Comparison of ENCODE assay signal across 13 cellular contexts in the genomic region with DNA sequence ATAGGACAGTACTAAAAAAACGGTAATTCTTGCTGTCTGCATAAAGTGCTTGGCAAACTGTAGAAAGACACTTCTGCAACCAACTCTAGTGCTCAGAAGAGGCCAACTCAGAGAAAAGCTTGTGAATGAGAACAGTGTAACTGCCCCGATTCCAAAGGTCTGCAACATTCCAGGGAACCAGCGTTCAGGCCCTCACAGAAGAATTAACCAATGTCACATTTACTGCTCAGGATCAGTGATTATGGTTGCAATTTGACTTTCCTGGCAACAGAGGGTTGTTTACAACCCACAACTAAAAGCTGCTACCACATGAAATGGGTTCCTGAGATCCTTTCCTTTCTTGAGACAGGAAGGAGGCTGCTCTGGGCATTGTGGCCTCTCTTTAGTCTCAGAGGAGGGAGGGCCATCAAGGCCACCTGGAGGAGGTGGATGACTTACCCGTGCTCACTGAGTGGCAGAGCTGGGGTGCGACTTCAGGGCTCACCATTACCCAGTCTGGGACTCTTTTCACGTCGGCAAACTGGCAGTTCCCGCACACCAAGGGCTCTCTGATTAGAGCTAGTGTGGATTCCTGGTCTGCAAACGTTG. TPM values are rescaled to one million over a fixed set of nuclear protein-coding genes. Genes with fewer than 3 reads are reported as not detected.
DNase-seq lines count a peak whose midpoint lies in the region; ATAC-seq and TF ChIP-seq lines count a peak whose summit lies in the region.
"Had no signal": no experiment of that assay in that cellular context is flagged by ENCODE, and none has a peak within 500 bp of the region (broad histone marks: within the 10 kb centered on the region; RNA-seq: fewer than 3 reads in every experiment).

No MANE protein-coding gene starts in this region.

- H3K4me2 ChIP-seq in smooth muscle cell = no peak overlapping the region
- H3K4me2 ChIP-seq: A549 had no signal

- H3K27ac ChIP-seq in smooth muscle cell (ENCODE audit: low read depth) = peak overlapping the region; percentile 46
- H3K27ac ChIP-seq: A549, upper lobe of right lung had no signal

- no peak overlapping the region for H2AFZ ChIP-seq in smooth muscle cell (ENCODE audit: low read depth)

- no peaks in the 10 kb centered on the region for H3K9me3 Mint-ChIP-seq in activated CD8-positive, alpha-beta memory T cell treated with anti-CD3 and anti-CD28 coated beads, Interleukin-2, amount 10 ng/mL, durations not matched to agents 7 days and 5 days (ENCODE audit: low read depth)
- no peaks in the 10 kb centered on the region for H3K9me3 Mint-ChIP-seq in activated T-helper 17 cell treated with anti-CD3 and anti-CD28 coated beads, Interleukin-2, amount 50 U/mL, for 72 hours

- H3F3A ChIP-seq in smooth muscle cell (ENCODE audit: low read depth) = peaks cover 42% of the 10 kb centered on the region

- DNase-seq in activated CD8-positive, alpha-beta memory T cell treated with anti-CD3 and anti-CD28 coated beads, Interleukin-2, amount 10 ng/mL, durations not matched to agents 7 days and 5 days = no peak
- DNase-seq in activated CD8-positive, alpha-beta memory T cell treated with anti-CD3 and anti-CD28 coated beads, Interleukin-2, amount 50 U/mL, for 48 hours = no peak
- DNase-seq in kidney glomerular epithelial cell (lab: John Stamatoyannopoulos, UW) = peak; percentile 17
- DNase-seq in smooth muscle cell (lab: John Stamatoyannopoulos, UW; ENCODE audit: unreplicated experiment) = no peak
- no peak for DNase-seq in stimulated activated CD4-positive, alpha-beta T cell treated with anti-CD3 and anti-CD28 coated beads, Interleukin-12 subunit alpha, Interleukin-12 subunit beta, amount 100 ng/mL, for 4 hours
- no peak for DNase-seq in NCI-H510A treated with DMSO at 0.1 percent for 48 hours (lab: John Stamatoyannopoulos, UW)
- DNase-seq in NCI-H526 (lab: John Stamatoyannopoulos, UW) = no peak
- DNase-seq: DMS 273 treated with DMSO at 0.1 percent for 48 hours, NCI-H82, upper lobe of right lung had no signal

- H3K36me3 ChIP-seq in smooth muscle cell (ENCODE audit: low read depth) = no peaks in the 10 kb centered on the region

- H3K36me3 Mint-ChIP-seq in activated CD8-positive, alpha-beta memory T cell treated with anti-CD3 and anti-CD28 coated beads, Interleukin-2, amount 10 ng/mL, durations not matched to agents 7 days and 5 days = peaks cover 55% of the 10 kb centered on the region
- peaks cover 100% of the 10 kb centered on the region for H3K36me3 Mint-ChIP-seq in activated T-helper 17 cell treated with anti-CD3 and anti-CD28 coated beads, Interleukin-2, amount 50 U/mL, for 72 hours (ENCODE audit: low read depth)

- H3K4me1 ChIP-seq in smooth muscle cell (ENCODE audit: low read depth) = peaks cover 61% of the 10 kb centered on the region

- H3K27ac Mint-ChIP-seq in activated CD8-positive, alpha-beta memory T cell treated with anti-CD3 and anti-CD28 coated beads, Interleukin-2, amount 10 ng/mL, durations not matched to agents 7 days and 5 days = peak overlapping the region; percentile 19
- H3K27ac Mint-ChIP-seq in activated T-helper 17 cell treated with anti-CD3 and anti-CD28 coated beads, Interleukin-2, amount 50 U/mL, for 72 hours = peak overlapping the region; percentile 72

- H3K9me3 ChIP-seq in smooth muscle cell (replicated peaks; ENCODE audit: low read depth) = no peaks in the 10 kb centered on the region
- H3K9me3 ChIP-seq: A549, upper lobe of right lung had no signal

- H3K4me3 Mint-ChIP-seq in activated CD8-positive, alpha-beta memory T cell treated with anti-CD3 and anti-CD28 coated beads, Interleukin-2, amount 10 ng/mL, durations not matched to agents 7 days and 5 days = no peak overlapping the region
- H3K4me3 Mint-ChIP-seq in activated T-helper 17 cell treated with anti-CD3 and anti-CD28 coated beads, Interleukin-2, amount 50 U/mL, for 72 hours = no peak overlapping the region

- no peaks in the 10 kb centered on the region for H3K27me3 ChIP-seq in smooth muscle cell (ENCODE audit: low read depth)
- H3K27me3 ChIP-seq: upper lobe of right lung had no signal

- CTCF ChIA-PET in activated CD8-positive, alpha-beta memory T cell treated with anti-CD3 and anti-CD28 coated beads, Interleukin-2, amount 10 ng/mL, durations not matched to agents 7 days and 5 days (lab: Charles Lee) = interaction anchor here (1.2 to 2.4 kb wide), 4 partner anchors 9 to 36 kb away, joined by 3 to 7 read pairs (median 6); a partner anchor contains a TSS

- H3K79me2 ChIP-seq in smooth muscle cell (ENCODE audit: low read depth) = peaks cover 98% of the 10 kb centered on the region

- no peaks in the 10 kb centered on the region for H3K27me3 Mint-ChIP-seq in activated CD8-positive, alpha-beta memory T cell treated with anti-CD3 and anti-CD28 coated beads, Interleukin-2, amount 10 ng/mL, durations not matched to agents 7 days and 5 days
- H3K27me3 Mint-ChIP-seq in activated T-helper 17 cell treated with anti-CD3 and anti-CD28 coated beads, Interleukin-2, amount 50 U/mL, for 72 hours = no peaks in the 10 kb centered on the region

- ATAC-seq in activated CD8-positive, alpha-beta memory T cell treated with anti-CD3 and anti-CD28 coated beads, Interleukin-2, amount 10 ng/mL, durations not matched to agents 7 days and 5 days = peak; percentile 12
- ATAC-seq in activated T-helper 17 cell treated with anti-CD3 and anti-CD28 coated beads, Interleukin-2, amount 50 U/mL, for 72 hours (replicated peaks) = no peak
- ATAC-seq: Right ventricle myocardium inferior, upper lobe of right lung had no signal

- peaks cover 67% of the 10 kb centered on the region for H3K4me1 Mint-ChIP-seq in activated CD8-positive, alpha-beta memory T cell treated with anti-CD3 and anti-CD28 coated beads, Interleukin-2, amount 10 ng/mL, durations not matched to agents 7 days and 5 days
- peaks cover 48% of the 10 kb centered on the region for H3K4me1 Mint-ChIP-seq in activated T-helper 17 cell treated with anti-CD3 and anti-CD28 coated beads, Interleukin-2, amount 50 U/mL, for 72 hours

- 66% methylated on average over 9 of the region's 9 CpGs for WGBS in smooth muscle cell (ENCODE audit: low lambda C conversion rate)

- H4K20me1 ChIP-seq in smooth muscle cell (ENCODE audit: low read depth) = peaks cover 100% of the 10 kb centered on the region

- no peak overlapping the region for H3K4me3 ChIP-seq in smooth muscle cell
- H3K4me3 ChIP-seq: A549, upper lobe of right lung had no signal

- no peak for TF ChIP-seq CTCF in smooth muscle cell (IDR thresholded peaks at IDR 0.05; ENCODE audit: borderline replicate concordance, insufficient read depth, poor library complexity, severe bottlenecking)

- H3K9ac ChIP-seq in smooth muscle cell (ENCODE audit: low read depth) = no peak overlapping the region

RNA-seq across cellular contexts. Expression of a gene that starts 15.3 kb away (rescaled TPM):
- 100 to 1,000 TPM; 145 to 147 TPM for total RNA-seq in activated CD8-positive, alpha-beta memory T cell treated with anti-CD3 and anti-CD28 coated beads, Interleukin-2, amount 10 ng/mL, durations not matched to agents 7 days and 5 days
- total RNA-seq in activated T-helper 17 cell treated with anti-CD3 and anti-CD28 coated beads, Interleukin-2, amount 50 U/mL, for 72 hours = 100 to 1,000 TPM; 118 to 125 TPM
- 50.1 and 53.9 TPM in 2 replicates for total RNA-seq in smooth muscle cell
- polyA plus RNA-seq in smooth muscle cell = 92.5 and 98.7 TPM in 2 replicates

RNA-seq across cellular contexts. Expression of a gene that starts 42.7 kb away (rescaled TPM):
- under 1 TPM in 1 of 2 experiments, not detected in 1; 0.09 TPM for total RNA-seq in activated CD8-positive, alpha-beta memory T cell treated with anti-CD3 and anti-CD28 coated beads, Interleukin-2, amount 10 ng/mL, durations not matched to agents 7 days and 5 days
- total RNA-seq in activated T-helper 17 cell treated with anti-CD3 and anti-CD28 coated beads, Interleukin-2, amount 50 U/mL, for 72 hours = 1 to 10 TPM in 1 of 2 donors, not detected in 1; 1.1 TPM
- total RNA-seq in smooth muscle cell = 20.5 and 23.8 TPM in 2 replicates
- polyA plus RNA-seq in smooth muscle cell = 32.3 and 33.2 TPM in 2 replicates

Comparison
In these comparisons a context has a peak if more than half of its experiments do, and no peak if none do; other contexts are left out.
1. RNA of a gene that starts 42.7 kb away (total RNA-seq): 20.5 to 23.8 TPM in smooth muscle cell; 1.1 TPM in activated T-helper 17 cell treated with anti-CD3 and anti-CD28 coated beads, Interleukin-2, amount 50 U/mL, for 72 hours and 0.09 TPM in activated CD8-positive, alpha-beta memory T cell treated with anti-CD3 and anti-CD28 coated beads, Interleukin-2, amount 10 ng/mL, durations not matched to agents 7 days and 5 days; every median in the first group is over 10 times any median in the second.